9 cellular contexts compared by ENCODE assay signal in genomic region chr7:129785457-129786178, GRCh38.
DNase-seq lines count a peak whose midpoint lies in the region; ATAC-seq and TF ChIP-seq lines count a peak whose summit lies in the region.
"Had no signal": no experiment of that assay in that cellular context is flagged by ENCODE, and none has a peak within 500 bp of the region (broad histone marks: within the 10 kb centered on the region; RNA-seq: fewer than 3 reads in every experiment).

No MANE protein-coding gene starts in this region.

- H3F3A ChIP-seq in neural cell (ENCODE audit: insufficient read depth, low read length, poor library complexity, severe bottlenecking): no peaks in the 10 kb centered on the region

- TF ChIP-seq POLR2A in prostate gland (IDR thresholded peaks at IDR 0.05): no peak

- H3K4me1 ChIP-seq in ES-I3 (ENCODE audit: insufficient read depth, low read length) (peaks cover 23% of the 10 kb centered on the region; the same call in 1 of the 2 replicates), Karpas-422 (ENCODE audit: low read length) (peaks cover 33% of the 10 kb centered on the region), prostate gland (replicated peaks) (peaks cover 9% of the 10 kb centered on the region)

- H3K9me3 ChIP-seq in ES-I3 (ENCODE audit: control insufficient read depth, insufficient read depth, low read length) (no peaks in the 10 kb centered on the region), Karpas-422 (ENCODE audit: low read length) (no peaks in the 10 kb centered on the region), neural cell (ENCODE audit: low read length) (peaks cover 4% of the 10 kb centered on the region), prostate gland (no peaks in the 10 kb centered on the region)

- H3K4me2 ChIP-seq in Karpas-422 (ENCODE audit: low read depth, low read length, poor library complexity, severe bottlenecking) (peak overlapping the region; percentile 71), neural cell (ENCODE audit: low read length) (no peak overlapping the region)
- H3K4me2 ChIP-seq: PC-9 had no signal

- intact Hi-C loops in prostate gland (cut with DNase I): no loop called here

- TF ChIP-seq CTCF in coronary artery (IDR thresholded peaks at IDR 0.05) (no peak), neural cell (IDR thresholded peaks at IDR 0.05; ENCODE audit: poor library complexity, severe bottlenecking) (no peak), prostate gland (IDR thresholded peaks at IDR 0.05) (no peak)

- ATAC-seq in HG03520 (IDR thresholded peaks at IDR 0.05; ENCODE audit: unreplicated experiment) (no peak), GM18517 (IDR thresholded peaks at IDR 0.05; ENCODE audit: unreplicated experiment) (no peak)

- DNase-seq in Karpas-422: no peak
- DNase-seq in coronary artery (ENCODE audit: low spot score): no peak
- no peak for DNase-seq in T-helper 9 cell
- DNase-seq in prostate gland (ENCODE audit: low spot score): no peak

- H4K20me1 ChIP-seq in Karpas-422 (ENCODE audit: insufficient read depth, low read depth, low read length) (no peaks in the 10 kb centered on the region), neural cell (ENCODE audit: insufficient read depth) (no peaks in the 10 kb centered on the region)

- H3K27ac ChIP-seq in Karpas-422 (ENCODE audit: low read length) (no peak overlapping the region), coronary artery (no peak overlapping the region), neural cell (ENCODE audit: low read length) (no peak overlapping the region), prostate gland (no peak overlapping the region)
- H3K27ac ChIP-seq: PC-9 had no signal

- H3K9me2 ChIP-seq in Karpas-422 (replicated peaks; ENCODE audit: insufficient read depth, low read length) (no peaks in the 10 kb centered on the region), neural cell (ENCODE audit: insufficient read depth, low read length) (no peaks in the 10 kb centered on the region)

- H3K79me2 ChIP-seq in Karpas-422 (ENCODE audit: low read length): no peaks in the 10 kb centered on the region
- H3K79me2 ChIP-seq in neural cell (replicated peaks; ENCODE audit: insufficient read depth, low read length): no peaks in the 10 kb centered on the region

- TF ChIP-seq EP300 in neural cell (conservative IDR thresholded peaks at IDR 0.05; ENCODE audit: poor library complexity, severe bottlenecking): no peak

- H3K36me3 ChIP-seq in ES-I3 (ENCODE audit: insufficient read depth, low read length) (no peaks in the 10 kb centered on the region), Karpas-422 (ENCODE audit: insufficient read depth, low read length) (no peaks in the 10 kb centered on the region), neural cell (ENCODE audit: insufficient read depth, low read length) (no peaks in the 10 kb centered on the region), prostate gland (no peaks in the 10 kb centered on the region)

- TF ChIP-seq RAD21 in neural cell (conservative IDR thresholded peaks at IDR 0.05): no peak

- peak overlapping the region; percentile 60 for H3K4me3 ChIP-seq in Karpas-422 (ENCODE audit: low read length)
- peak overlapping the region; percentile 55 for H3K4me3 ChIP-seq in coronary artery
- H3K4me3 ChIP-seq in neural cell (ENCODE audit: low read length): peak overlapping the region; percentile 49
- no peak overlapping the region for H3K4me3 ChIP-seq in prostate gland
- H3K4me3 ChIP-seq: PC-9 had no signal

- H3K27me3 ChIP-seq in Karpas-422 (ENCODE audit: low read length) (no peaks in the 10 kb centered on the region), neural cell (ENCODE audit: insufficient read depth, low read depth, low read length) (peaks cover 71% of the 10 kb centered on the region), prostate gland (replicated peaks; ENCODE audit: insufficient read depth) (peaks cover 29% of the 10 kb centered on the region)

- 6% methylated on average over 45 of the region's 45 CpGs for WGBS in prostate gland

- H2AFZ ChIP-seq in Karpas-422 (ENCODE audit: low read length) (peak overlapping the region; percentile 67; the same call in 1 of the 2 replicates), neural cell (ENCODE audit: low read depth, low read length) (no peak overlapping the region)
- H2AFZ ChIP-seq: PC-9 had no signal

- H3K9ac ChIP-seq in ES-I3 (ENCODE audit: low read depth, low read length): peak overlapping the region; percentile 42; the same call in 1 of the 2 replicates
- H3K9ac ChIP-seq in Karpas-422 (ENCODE audit: low read length): peak overlapping the region; percentile 61
- no peak overlapping the region for H3K9ac ChIP-seq in neural cell (ENCODE audit: low read length)

TF ChIP-seq in neural cell, 6 proteins besides CTCF, POLR2A, EP300 and RAD21:
- TF ChIP-seq SMC3 (conservative IDR thresholded peaks at IDR 0.05; ENCODE audit: poor library complexity) (no peak), REST (IDR thresholded peaks at IDR 0.05; ENCODE audit: borderline replicate concordance) (no peak), MXI1 (conservative IDR thresholded peaks at IDR 0.05; ENCODE audit: poor library complexity, severe bottlenecking) (no peak), TAF1 (IDR thresholded peaks at IDR 0.05; ENCODE audit: low read depth) (no peak), EZH2 (IDR thresholded peaks at IDR 0.05; ENCODE audit: borderline replicate concordance, insufficient read depth, low read length, poor library complexity, severe bottlenecking) (peak; percentile 92), POLR2AphosphoS5 (IDR thresholded peaks at IDR 0.05) (peak; percentile 16)

Comparison
In these comparisons a context has a peak if more than half of its experiments do, and no peak if none do; other contexts are left out.
1. H3K4me3 ChIP-seq: peak in Karpas-422 (single experiment), coronary artery (single experiment) and neural cell (single experiment); none in prostate gland (0 of 2).